Comparison of ENCODE assay signal across 9 cellular contexts in the genomic region with DNA sequence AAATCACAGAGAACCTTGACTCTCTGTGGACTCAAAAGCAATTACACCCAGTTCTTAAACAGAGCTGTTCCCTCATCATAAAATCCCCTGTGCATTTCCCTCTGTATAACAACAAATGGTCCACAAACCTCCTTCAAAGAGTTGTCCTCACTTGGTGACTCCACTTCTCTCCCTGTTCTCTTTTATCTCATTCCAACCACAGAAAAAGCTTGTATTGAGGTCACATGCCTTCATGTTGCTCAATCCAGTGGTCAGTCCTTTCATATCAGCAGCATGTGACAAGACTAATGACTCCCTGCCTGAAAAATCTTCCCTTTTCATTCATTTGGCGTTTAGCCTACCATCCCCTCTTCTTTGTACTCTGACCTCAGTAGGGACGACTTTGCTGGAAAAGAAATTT.
DNase-seq lines count a peak whose midpoint lies in the region; TF ChIP-seq lines count a peak whose summit lies in the region.
"Had no signal": no experiment of that assay in that cellular context is flagged by ENCODE, and none has a peak within 500 bp of the region (broad histone marks: within the 10 kb centered on the region; RNA-seq: fewer than 3 reads in every experiment).

No MANE protein-coding gene starts in this region.

- H3K4me1 ChIP-seq in mesenchymal stem cell (ENCODE audit: control insufficient read depth, insufficient read depth, low read depth, low read length) (no peaks in the 10 kb centered on the region), uterus (no peaks in the 10 kb centered on the region)

- H3K4ac ChIP-seq in mesenchymal stem cell (ENCODE audit: low read depth in 1 of 2, low read length in 2 of 2) = no peak overlapping the region

- DNase-seq in GM03348 (ENCODE audit: low spot score) = peak; percentile 15
- DNase-seq in HCEC 1CT = peak; percentile 72
- DNase-seq in NOMO-1 treated with dmso at 0.1 percent for 144 hours (lab: John Stamatoyannopoulos, UW; ENCODE audit: unreplicated experiment) = peak; percentile 60
- peak; percentile 87 for DNase-seq in mesenchymal stem cell
- no peak for DNase-seq in activated naive CD4-positive, alpha-beta T cell treated with anti-CD3 and anti-CD28 coated beads, Interleukin-2, amount 10 ng/mL, durations not matched to agents 7 days and 5 days
- DNase-seq in posterior vena cava (ENCODE audit: low spot score) = no peak
- DNase-seq in uterus = no peak
- DNase-seq in globus pallidus (ENCODE audit: low spot score) = no peak
- DNase-seq: activated naive CD4-positive, alpha-beta T cell treated with anti-CD3 and anti-CD28 coated beads, Interleukin-2, amount 50 U/mL, for 16 hours had no signal

- WGBS in mesenchymal stem cell = no CpG with 5 or more reads among the region's 2 CpGs

- no peak overlapping the region for H3K4me2 ChIP-seq in mesenchymal stem cell (ENCODE audit: low read length, poor library complexity, severe bottlenecking)

- H3K27me3 ChIP-seq in mesenchymal stem cell (ENCODE audit: control insufficient read depth in 1 of 2, insufficient read depth in 1 of 2, low read length in 2 of 2) (peaks cover 0 to 4% of the 10 kb centered on the region in 2 experiments), uterus (no peaks in the 10 kb centered on the region)

- CTCF ChIA-PET in activated naive CD4-positive, alpha-beta T cell treated with anti-CD3 and anti-CD28 coated beads, Interleukin-2, amount 10 ng/mL, durations not matched to agents 7 days and 5 days (lab: Charles Lee) = no interaction called here

- no peaks in the 10 kb centered on the region for H3K36me3 Mint-ChIP-seq in activated naive CD4-positive, alpha-beta T cell treated with anti-CD3 and anti-CD28 coated beads, Interleukin-2, amount 10 ng/mL, durations not matched to agents 7 days and 5 days

- H2AFZ ChIP-seq in mesenchymal stem cell (ENCODE audit: low read depth, low read length) = no peak overlapping the region

- no peaks in the 10 kb centered on the region for H3K79me1 ChIP-seq in mesenchymal stem cell (replicated peaks; ENCODE audit: low read length, poor library complexity, severe bottlenecking)

- H4K8ac ChIP-seq in mesenchymal stem cell (ENCODE audit: low read length) = no peak overlapping the region

- no peaks in the 10 kb centered on the region for H3K9me3 Mint-ChIP-seq in activated naive CD4-positive, alpha-beta T cell treated with anti-CD3 and anti-CD28 coated beads, Interleukin-2, amount 10 ng/mL, durations not matched to agents 7 days and 5 days

- H2BK12ac ChIP-seq in mesenchymal stem cell (ENCODE audit: low read length in 2 of 2) = no peak overlapping the region

- H3K27ac ChIP-seq in mesenchymal stem cell (ENCODE audit: low read length, poor library complexity, severe bottlenecking) (no peak overlapping the region), uterus (no peak overlapping the region)

- no peak overlapping the region for H2BK5ac ChIP-seq in mesenchymal stem cell (ENCODE audit: low read depth, low read length, poor library complexity, severe bottlenecking)

- H2BK120ac ChIP-seq in mesenchymal stem cell (ENCODE audit: low read depth, low read length) = no peak overlapping the region

- H3K9ac ChIP-seq in mesenchymal stem cell (ENCODE audit: low read length) = peak overlapping the region; percentile 75

- H3K36me3 ChIP-seq in mesenchymal stem cell (ENCODE audit: control insufficient read depth in 1 of 2, insufficient read depth in 2 of 2, low read depth in 1 of 2, low read length in 2 of 2) = no peaks in the 10 kb centered on the region
- no peaks in the 10 kb centered on the region for H3K36me3 ChIP-seq in uterus

- H3K14ac ChIP-seq in mesenchymal stem cell (ENCODE audit: low read length in 2 of 2) = no peak overlapping the region

- H3K18ac ChIP-seq in mesenchymal stem cell (ENCODE audit: low read depth in 1 of 2, low read length in 2 of 2) = no peak overlapping the region

- TF ChIP-seq CTCF in uterus (IDR thresholded peaks at IDR 0.05) = no peak

- H3K27me3 Mint-ChIP-seq in activated naive CD4-positive, alpha-beta T cell treated with anti-CD3 and anti-CD28 coated beads, Interleukin-2, amount 10 ng/mL, durations not matched to agents 7 days and 5 days = peaks cover 9% of the 10 kb centered on the region

- no peak overlapping the region for H4K91ac ChIP-seq in mesenchymal stem cell (ENCODE audit: low read length)

- no peak overlapping the region for H3K4me3 ChIP-seq in mesenchymal stem cell (ENCODE audit: insufficient read depth in 1 of 2, low read depth in 1 of 2, low read length in 2 of 2)
- H3K4me3 ChIP-seq in uterus = no peak overlapping the region

- H3K27ac Mint-ChIP-seq in activated naive CD4-positive, alpha-beta T cell treated with anti-CD3 and anti-CD28 coated beads, Interleukin-2, amount 10 ng/mL, durations not matched to agents 7 days and 5 days = no peak overlapping the region

- no peak overlapping the region for H3K23ac ChIP-seq in mesenchymal stem cell (ENCODE audit: low read length in 2 of 2)

- H3K9me3 ChIP-seq in mesenchymal stem cell (ENCODE audit: control insufficient read depth, low read length) (no peaks in the 10 kb centered on the region), uterus (no peaks in the 10 kb centered on the region)

- H2AK5ac ChIP-seq in mesenchymal stem cell (ENCODE audit: low read length, severe bottlenecking) = no peak overlapping the region

- no peak for TF ChIP-seq POLR2A in uterus (IDR thresholded peaks at IDR 0.05)

- no peak overlapping the region for H2BK15ac ChIP-seq in mesenchymal stem cell (ENCODE audit: low read depth, poor library complexity, severe bottlenecking)

- peaks cover 3% of the 10 kb centered on the region for H3K4me1 Mint-ChIP-seq in activated naive CD4-positive, alpha-beta T cell treated with anti-CD3 and anti-CD28 coated beads, Interleukin-2, amount 10 ng/mL, durations not matched to agents 7 days and 5 days

- H3K4me3 Mint-ChIP-seq in activated naive CD4-positive, alpha-beta T cell treated with anti-CD3 and anti-CD28 coated beads, Interleukin-2, amount 10 ng/mL, durations not matched to agents 7 days and 5 days = no peak overlapping the region

- intact Hi-C loops in posterior vena cava (cut with DNase I) = loop anchor here in 1 of 2 donors (10.0 kb wide), 1 partner anchor 157 kb away; no protein-coding TSS in a partner anchor
- intact Hi-C loops in uterus (cut with DNase I; ENCODE audit: low total_unique reads) = no loop called here

Comparison
In these comparisons a context has a peak if more than half of its experiments do, and no peak if none do; other contexts are left out.
1. DNase-seq: peak in GM03348 (single experiment), HCEC 1CT (single experiment), NOMO-1 treated with dmso at 0.1 percent for 144 hours (single experiment) and mesenchymal stem cell (single experiment); none in activated naive CD4-positive, alpha-beta T cell treated with anti-CD3 and anti-CD28 coated beads, Interleukin-2, amount 10 ng/mL, durations not matched to agents 7 days and 5 days (single experiment), posterior vena cava (single experiment), uterus (0 of 2) and globus pallidus (single experiment).